ENCODE assay signal across 1 cellular context in the genomic region with DNA sequence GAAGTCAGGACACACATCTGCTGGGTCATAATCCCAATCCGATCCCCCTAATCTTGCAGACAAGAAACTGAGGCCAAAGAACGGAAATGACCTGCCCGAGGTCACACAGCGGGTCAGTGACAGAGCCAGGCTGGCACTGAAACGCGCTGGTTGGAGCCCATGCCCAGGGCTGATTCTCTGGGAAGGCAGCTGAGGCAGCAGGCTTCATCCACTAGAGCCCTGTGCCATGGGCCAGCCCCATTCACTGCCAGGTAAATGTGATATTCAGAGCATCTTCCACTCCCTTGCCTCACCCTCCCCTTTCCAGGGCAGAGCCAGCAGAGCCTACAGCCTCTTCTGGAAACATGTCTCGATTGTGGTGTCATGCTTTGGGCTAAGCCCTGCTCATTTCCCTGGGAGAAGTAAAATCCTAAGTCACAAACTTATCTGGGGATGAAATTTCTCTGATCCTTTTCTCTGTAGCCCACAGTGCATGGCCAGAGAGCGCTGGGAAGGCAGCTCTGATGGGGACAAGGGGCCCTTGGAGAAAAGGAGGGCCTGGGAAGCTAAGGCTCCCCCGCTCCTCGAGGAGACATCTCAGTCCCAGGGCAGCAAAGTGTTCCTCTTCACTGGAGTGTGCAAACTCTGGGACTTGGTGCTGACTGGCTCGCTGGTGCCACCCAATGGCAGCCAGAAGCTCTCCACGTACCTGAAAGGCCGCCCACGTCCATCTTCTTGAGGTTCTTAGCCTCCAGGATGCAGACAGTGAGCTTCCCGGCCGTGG.
TF ChIP-seq lines count a peak whose summit lies in the region.

No MANE protein-coding gene starts in this region.

TF ChIP-seq in HepG2, 621 proteins besides CTCF, POLR2A, EP300 and RAD21 (continued from another document):
- TF ChIP-seq, protein P1, sequence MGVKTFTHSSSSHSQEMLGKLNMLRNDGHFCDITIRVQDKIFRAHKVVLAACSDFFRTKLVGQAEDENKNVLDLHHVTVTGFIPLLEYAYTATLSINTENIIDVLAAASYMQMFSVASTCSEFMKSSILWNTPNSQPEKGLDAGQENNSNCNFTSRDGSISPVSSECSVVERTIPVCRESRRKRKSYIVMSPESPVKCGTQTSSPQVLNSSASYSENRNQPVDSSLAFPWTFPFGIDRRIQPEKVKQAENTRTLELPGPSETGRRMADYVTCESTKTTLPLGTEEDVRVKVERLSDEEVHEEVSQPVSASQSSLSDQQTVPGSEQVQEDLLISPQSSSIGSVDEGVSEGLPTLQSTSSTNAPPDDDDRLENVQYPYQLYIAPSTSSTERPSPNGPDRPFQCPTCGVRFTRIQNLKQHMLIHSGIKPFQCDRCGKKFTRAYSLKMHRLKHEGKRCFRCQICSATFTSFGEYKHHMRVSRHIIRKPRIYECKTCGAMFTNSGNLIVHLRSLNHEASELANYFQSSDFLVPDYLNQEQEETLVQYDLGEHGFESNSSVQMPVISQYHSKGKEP (CRISPR knock-in tag; IDR thresholded peaks at IDR 0.05), result no peak
- TF ChIP-seq, protein P2, sequence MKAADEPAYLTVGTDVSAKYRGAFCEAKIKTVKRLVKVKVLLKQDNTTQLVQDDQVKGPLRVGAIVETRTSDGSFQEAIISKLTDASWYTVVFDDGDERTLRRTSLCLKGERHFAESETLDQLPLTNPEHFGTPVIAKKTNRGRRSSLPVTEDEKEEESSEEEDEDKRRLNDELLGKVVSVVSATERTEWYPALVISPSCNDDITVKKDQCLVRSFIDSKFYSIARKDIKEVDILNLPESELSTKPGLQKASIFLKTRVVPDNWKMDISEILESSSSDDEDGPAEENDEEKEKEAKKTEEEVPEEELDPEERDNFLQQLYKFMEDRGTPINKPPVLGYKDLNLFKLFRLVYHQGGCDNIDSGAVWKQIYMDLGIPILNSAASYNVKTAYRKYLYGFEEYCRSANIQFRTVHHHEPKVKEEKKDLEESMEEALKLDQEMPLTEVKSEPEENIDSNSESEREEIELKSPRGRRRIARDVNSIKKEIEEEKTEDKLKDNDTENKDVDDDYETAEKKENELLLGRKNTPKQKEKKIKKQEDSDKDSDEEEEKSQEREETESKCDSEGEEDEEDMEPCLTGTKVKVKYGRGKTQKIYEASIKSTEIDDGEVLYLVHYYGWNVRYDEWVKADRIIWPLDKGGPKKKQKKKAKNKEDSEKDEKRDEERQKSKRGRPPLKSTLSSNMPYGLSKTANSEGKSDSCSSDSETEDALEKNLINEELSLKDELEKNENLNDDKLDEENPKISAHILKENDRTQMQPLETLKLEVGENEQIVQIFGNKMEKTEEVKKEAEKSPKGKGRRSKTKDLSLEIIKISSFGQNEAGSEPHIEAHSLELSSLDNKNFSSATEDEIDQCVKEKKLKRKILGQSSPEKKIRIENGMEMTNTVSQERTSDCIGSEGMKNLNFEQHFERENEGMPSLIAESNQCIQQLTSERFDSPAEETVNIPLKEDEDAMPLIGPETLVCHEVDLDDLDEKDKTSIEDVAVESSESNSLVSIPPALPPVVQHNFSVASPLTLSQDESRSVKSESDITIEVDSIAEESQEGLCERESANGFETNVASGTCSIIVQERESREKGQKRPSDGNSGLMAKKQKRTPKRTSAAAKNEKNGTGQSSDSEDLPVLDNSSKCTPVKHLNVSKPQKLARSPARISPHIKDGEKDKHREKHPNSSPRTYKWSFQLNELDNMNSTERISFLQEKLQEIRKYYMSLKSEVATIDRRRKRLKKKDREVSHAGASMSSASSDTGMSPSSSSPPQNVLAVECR (CRISPR knock-in tag; IDR thresholded peaks at IDR 0.05; ENCODE audit: borderline replicate concordance), result no peak
- TF ChIP-seq SRSF1 (optimal IDR thresholded peaks at IDR 0.05; ENCODE audit: low read depth, low read length) (no peak), XRCC5 (optimal IDR thresholded peaks at IDR 0.05; ENCODE audit: low read length) (peak; percentile 58), ZNF598 (CRISPR knock-in tag; IDR thresholded peaks at IDR 0.05; ENCODE audit: borderline replicate concordance) (no peak), ATF7-NPFF (CRISPR knock-in tag; IDR thresholded peaks at IDR 0.05; ENCODE audit: low read depth) (no peak), YEATS4 (CRISPR knock-in tag; IDR thresholded peaks at IDR 0.05; ENCODE audit: borderline replicate concordance) (no peak), KDM2A (CRISPR knock-in tag; IDR thresholded peaks at IDR 0.05; ENCODE audit: borderline replicate concordance, low read depth) (peak; percentile 50; the same call in 1 of the 2 replicates), ELF4 (CRISPR knock-in tag; IDR thresholded peaks at IDR 0.05; ENCODE audit: borderline replicate concordance) (no peak), KDM4B (CRISPR knock-in tag; IDR thresholded peaks at IDR 0.05) (no peak), MZF1 (CRISPR knock-in tag; IDR thresholded peaks at IDR 0.05; ENCODE audit: borderline replicate concordance) (no peak), HIVEP1 (CRISPR knock-in tag; IDR thresholded peaks at IDR 0.05) (no peak), ZSCAN20 (CRISPR knock-in tag; IDR thresholded peaks at IDR 0.05; ENCODE audit: borderline replicate concordance) (no peak), REL (CRISPR knock-in tag; conservative IDR thresholded peaks at IDR 0.05) (no peak), CHD4 (IDR thresholded peaks at IDR 0.05; ENCODE audit: borderline replicate concordance, low read length) (no peak), ZNF496 (CRISPR knock-in tag; IDR thresholded peaks at IDR 0.05; ENCODE audit: insufficient replicate concordance) (no peak), JUNB (CRISPR knock-in tag; IDR thresholded peaks at IDR 0.05; ENCODE audit: borderline replicate concordance) (no peak), ZNF761 (CRISPR knock-in tag; conservative IDR thresholded peaks at IDR 0.05) (no peak), STAG1 (CRISPR knock-in tag; IDR thresholded peaks at IDR 0.05) (peak; percentile 87), ZFP62 (CRISPR knock-in tag; IDR thresholded peaks at IDR 0.05) (no peak)
- TF ChIP-seq, protein P3, sequence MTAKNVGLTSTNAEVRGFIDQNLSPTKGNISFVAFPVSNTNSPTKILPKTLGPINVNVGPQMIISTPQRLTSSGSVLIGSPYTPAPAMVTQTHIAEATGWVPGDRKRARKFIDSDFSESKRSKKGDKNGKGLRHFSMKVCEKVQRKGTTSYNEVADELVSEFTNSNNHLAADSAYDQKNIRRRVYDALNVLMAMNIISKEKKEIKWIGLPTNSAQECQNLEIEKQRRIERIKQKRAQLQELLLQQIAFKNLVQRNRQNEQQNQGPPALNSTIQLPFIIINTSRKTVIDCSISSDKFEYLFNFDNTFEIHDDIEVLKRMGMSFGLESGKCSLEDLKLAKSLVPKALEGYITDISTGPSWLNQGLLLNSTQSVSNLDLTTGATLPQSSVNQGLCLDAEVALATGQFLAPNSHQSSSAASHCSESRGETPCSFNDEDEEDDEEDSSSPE (CRISPR knock-in tag; IDR thresholded peaks at IDR 0.05), result no peak
- TF ChIP-seq, protein P4, sequence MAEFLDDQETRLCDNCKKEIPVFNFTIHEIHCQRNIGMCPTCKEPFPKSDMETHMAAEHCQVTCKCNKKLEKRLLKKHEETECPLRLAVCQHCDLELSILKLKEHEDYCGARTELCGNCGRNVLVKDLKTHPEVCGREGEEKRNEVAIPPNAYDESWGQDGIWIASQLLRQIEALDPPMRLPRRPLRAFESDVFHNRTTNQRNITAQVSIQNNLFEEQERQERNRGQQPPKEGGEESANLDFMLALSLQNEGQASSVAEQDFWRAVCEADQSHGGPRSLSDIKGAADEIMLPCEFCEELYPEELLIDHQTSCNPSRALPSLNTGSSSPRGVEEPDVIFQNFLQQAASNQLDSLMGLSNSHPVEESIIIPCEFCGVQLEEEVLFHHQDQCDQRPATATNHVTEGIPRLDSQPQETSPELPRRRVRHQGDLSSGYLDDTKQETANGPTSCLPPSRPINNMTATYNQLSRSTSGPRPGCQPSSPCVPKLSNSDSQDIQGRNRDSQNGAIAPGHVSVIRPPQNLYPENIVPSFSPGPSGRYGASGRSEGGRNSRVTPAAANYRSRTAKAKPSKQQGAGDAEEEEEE (CRISPR knock-in tag; IDR thresholded peaks at IDR 0.05; ENCODE audit: borderline replicate concordance), result no peak
- TF ChIP-seq, protein P5, sequence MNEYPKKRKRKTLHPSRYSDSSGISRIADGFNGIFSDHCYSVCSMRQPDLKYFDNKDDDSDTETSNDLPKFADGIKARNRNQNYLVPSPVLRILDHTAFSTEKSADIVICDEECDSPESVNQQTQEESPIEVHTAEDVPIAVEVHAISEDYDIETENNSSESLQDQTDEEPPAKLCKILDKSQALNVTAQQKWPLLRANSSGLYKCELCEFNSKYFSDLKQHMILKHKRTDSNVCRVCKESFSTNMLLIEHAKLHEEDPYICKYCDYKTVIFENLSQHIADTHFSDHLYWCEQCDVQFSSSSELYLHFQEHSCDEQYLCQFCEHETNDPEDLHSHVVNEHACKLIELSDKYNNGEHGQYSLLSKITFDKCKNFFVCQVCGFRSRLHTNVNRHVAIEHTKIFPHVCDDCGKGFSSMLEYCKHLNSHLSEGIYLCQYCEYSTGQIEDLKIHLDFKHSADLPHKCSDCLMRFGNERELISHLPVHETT (CRISPR knock-in tag; conservative IDR thresholded peaks at IDR 0.05), result no peak
- TF ChIP-seq, protein P6, sequence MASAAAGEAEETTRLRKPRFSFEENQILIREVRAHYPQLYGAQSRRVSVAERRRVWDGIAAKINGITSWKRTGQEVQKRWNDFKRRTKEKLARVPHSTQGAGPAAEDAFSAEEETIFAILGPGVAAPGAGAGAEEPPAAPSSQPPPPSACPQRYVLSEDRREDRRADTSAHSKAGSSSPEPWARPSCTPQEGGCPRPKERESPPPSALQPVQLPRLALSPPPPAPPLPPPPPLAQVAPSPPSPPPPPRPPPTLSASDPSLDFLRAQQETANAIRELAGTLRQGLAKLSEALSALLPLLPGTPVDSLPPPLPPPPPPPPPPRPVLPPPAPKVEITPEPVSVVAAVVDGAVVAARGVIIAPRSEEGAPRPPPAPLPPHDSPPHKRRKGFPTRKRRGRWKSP (CRISPR knock-in tag; IDR thresholded peaks at IDR 0.05), result no peak
- TF ChIP-seq, protein P7, sequence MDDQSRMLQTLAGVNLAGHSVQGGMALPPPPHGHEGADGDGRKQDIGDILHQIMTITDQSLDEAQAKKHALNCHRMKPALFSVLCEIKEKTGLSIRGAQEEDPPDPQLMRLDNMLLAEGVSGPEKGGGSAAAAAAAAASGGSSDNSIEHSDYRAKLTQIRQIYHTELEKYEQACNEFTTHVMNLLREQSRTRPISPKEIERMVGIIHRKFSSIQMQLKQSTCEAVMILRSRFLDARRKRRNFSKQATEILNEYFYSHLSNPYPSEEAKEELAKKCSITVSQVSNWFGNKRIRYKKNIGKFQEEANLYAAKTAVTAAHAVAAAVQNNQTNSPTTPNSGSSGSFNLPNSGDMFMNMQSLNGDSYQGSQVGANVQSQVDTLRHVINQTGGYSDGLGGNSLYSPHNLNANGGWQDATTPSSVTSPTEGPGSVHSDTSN (CRISPR knock-in tag; IDR thresholded peaks at IDR 0.05; ENCODE audit: borderline replicate concordance), result no peak
- TF ChIP-seq, protein P8, sequence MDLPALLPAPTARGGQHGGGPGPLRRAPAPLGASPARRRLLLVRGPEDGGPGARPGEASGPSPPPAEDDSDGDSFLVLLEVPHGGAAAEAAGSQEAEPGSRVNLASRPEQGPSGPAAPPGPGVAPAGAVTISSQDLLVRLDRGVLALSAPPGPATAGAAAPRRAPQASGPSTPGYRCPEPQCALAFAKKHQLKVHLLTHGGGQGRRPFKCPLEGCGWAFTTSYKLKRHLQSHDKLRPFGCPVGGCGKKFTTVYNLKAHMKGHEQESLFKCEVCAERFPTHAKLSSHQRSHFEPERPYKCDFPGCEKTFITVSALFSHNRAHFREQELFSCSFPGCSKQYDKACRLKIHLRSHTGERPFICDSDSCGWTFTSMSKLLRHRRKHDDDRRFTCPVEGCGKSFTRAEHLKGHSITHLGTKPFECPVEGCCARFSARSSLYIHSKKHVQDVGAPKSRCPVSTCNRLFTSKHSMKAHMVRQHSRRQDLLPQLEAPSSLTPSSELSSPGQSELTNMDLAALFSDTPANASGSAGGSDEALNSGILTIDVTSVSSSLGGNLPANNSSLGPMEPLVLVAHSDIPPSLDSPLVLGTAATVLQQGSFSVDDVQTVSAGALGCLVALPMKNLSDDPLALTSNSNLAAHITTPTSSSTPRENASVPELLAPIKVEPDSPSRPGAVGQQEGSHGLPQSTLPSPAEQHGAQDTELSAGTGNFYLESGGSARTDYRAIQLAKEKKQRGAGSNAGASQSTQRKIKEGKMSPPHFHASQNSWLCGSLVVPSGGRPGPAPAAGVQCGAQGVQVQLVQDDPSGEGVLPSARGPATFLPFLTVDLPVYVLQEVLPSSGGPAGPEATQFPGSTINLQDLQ (CRISPR knock-in tag; IDR thresholded peaks at IDR 0.05), result no peak
